ENCODE assay signal across 29 cellular contexts in the genomic region with DNA sequence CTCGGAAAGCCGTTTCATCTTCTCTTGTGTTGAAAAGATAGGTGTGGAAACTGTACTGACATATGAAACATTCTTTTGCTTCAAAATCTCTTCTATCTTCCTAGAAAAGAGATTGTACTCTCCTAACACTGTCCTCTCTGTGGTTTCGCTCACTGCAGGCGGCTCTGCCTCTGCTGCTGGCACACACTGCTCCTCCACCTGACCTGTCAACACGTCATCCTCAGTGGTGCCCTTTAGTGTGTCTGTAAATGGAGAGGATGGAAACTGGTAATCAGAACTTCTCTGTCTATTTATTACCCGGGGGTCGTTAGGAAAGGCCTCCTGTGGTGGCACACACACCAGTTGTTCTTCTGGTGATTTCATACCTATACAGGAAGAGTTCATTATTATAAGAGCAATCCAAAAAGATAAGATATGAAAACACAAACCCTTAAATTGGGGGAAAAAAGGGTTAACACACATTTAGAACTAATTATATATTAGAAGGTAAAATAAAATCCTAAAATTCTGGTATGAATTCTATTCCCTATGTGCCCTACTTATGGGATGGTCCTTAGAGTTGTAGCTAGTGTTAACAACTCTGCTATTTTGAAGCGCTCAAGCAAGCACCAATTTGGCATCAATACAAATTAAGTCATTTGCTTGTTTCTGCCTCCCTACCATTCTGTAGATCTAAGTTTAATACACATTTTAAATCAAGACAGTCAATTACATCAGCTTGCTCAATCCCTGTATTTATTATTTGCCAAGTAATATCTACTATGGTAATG. TPM values are rescaled to one million over a fixed set of nuclear protein-coding genes. Genes with fewer than 3 reads are reported as not detected.
DNase-seq lines count a peak whose midpoint lies in the region; ATAC-seq, FAIRE-seq and TF ChIP-seq lines count a peak whose summit lies in the region.
"Had no signal": no experiment of that assay in that cellular context is flagged by ENCODE, and none has a peak within 500 bp of the region (broad histone marks: within the 10 kb centered on the region; RNA-seq: fewer than 3 reads in every experiment).

No MANE protein-coding gene starts in this region.

- H3K4me3 Mint-ChIP-seq in activated naive CD4-positive, alpha-beta T cell treated with anti-CD3 and anti-CD28 coated beads, Interleukin-2, amount 50 U/mL, for 24 hours: no peak overlapping the region
- no peak overlapping the region for H3K4me3 Mint-ChIP-seq in stimulated activated effector memory CD8-positive, alpha-beta T cell treated with anti-CD3 and anti-CD28 coated beads, Interleukin-12 subunit alpha, Interleukin-12 subunit beta, amount 100 ng/mL, for 72 hours
- H3K4me3 Mint-ChIP-seq: activated naive CD8-positive, alpha-beta T cell treated with anti-CD3 and anti-CD28 coated beads, Interleukin-2, amount 10 ng/mL, durations not matched to agents 7 days and 5 days; activated T-helper 17 cell treated with anti-CD3 and anti-CD28 coated beads, Interleukin-2, amount 50 U/mL, for 72 hours; neural progenitor cell had no signal

- no peak for TF ChIP-seq CTCF in GM12878 (IDR thresholded peaks at IDR 0.05 in 2 of 3, conservative IDR thresholded peaks at IDR 0.05 in 1 of 3; ENCODE audit: control insufficient read depth in 2 of 3, extremely low read depth in 1 of 3, insufficient read depth in 1 of 3, low read depth in 3 of 3, low read length in 3 of 3)

- no peaks in the 10 kb centered on the region for H3K4me1 ChIP-seq in GM12878 (ENCODE audit: control insufficient read depth, insufficient read depth, low read length)
- H3K4me1 ChIP-seq: HAP-1, neural progenitor cell, parathyroid adenoma, testis had no signal

- peak overlapping the region; percentile 41 for H3K27ac Mint-ChIP-seq in activated naive CD4-positive, alpha-beta T cell treated with anti-CD3 and anti-CD28 coated beads, Interleukin-2, amount 50 U/mL, for 24 hours
- H3K27ac Mint-ChIP-seq in stimulated activated effector memory CD8-positive, alpha-beta T cell treated with anti-CD3 and anti-CD28 coated beads, Interleukin-12 subunit alpha, Interleukin-12 subunit beta, amount 100 ng/mL, for 72 hours: peak overlapping the region; percentile 38
- H3K27ac Mint-ChIP-seq: activated naive CD8-positive, alpha-beta T cell treated with anti-CD3 and anti-CD28 coated beads, Interleukin-2, amount 10 ng/mL, durations not matched to agents 7 days and 5 days; activated T-helper 17 cell treated with anti-CD3 and anti-CD28 coated beads, Interleukin-2, amount 50 U/mL, for 72 hours; neural progenitor cell had no signal

- 98% methylated on average over 8 of the region's 8 CpGs for WGBS in GM12878 (ENCODE audit: insufficient coverage, insufficient replicate concordance, low lambda C conversion rate, missing lambda C conversion rate)

- no peak overlapping the region for H3K9ac ChIP-seq in GM12878 (ENCODE audit: control insufficient read depth, insufficient read depth, low read length)
- H3K9ac ChIP-seq: neural progenitor cell, parathyroid adenoma had no signal

- peak; percentile 13 for FAIRE-seq in GM12878 (lab: Jason Lieb, UNC)
- FAIRE-seq: A549, endothelial cell of umbilical vein, keratinocyte had no signal

- no peak overlapping the region for H2AFZ ChIP-seq in GM12878 (ENCODE audit: control insufficient read depth, low read depth, low read length)
- H2AFZ ChIP-seq: neural progenitor cell, parathyroid adenoma had no signal

- TF ChIP-seq RAD21 in GM12878 (IDR thresholded peaks at IDR 0.05; ENCODE audit: insufficient read depth, low read depth, low read length): no peak

- SMC1A ChIA-PET in GM12878 (lab: Charles Lee; ENCODE audit: uncharacterized antibody, unreplicated experiment): no interaction called here

- no peaks in the 10 kb centered on the region for H3K27me3 ChIP-seq in GM12878 (replicated peaks in 1 of 2; ENCODE audit: control insufficient read depth in 2 of 2, insufficient read depth in 2 of 2, low read length in 1 of 2)
- H3K27me3 ChIP-seq: neural progenitor cell, testis had no signal

- H4K20me1 ChIP-seq in GM12878 (ENCODE audit: control insufficient read depth, insufficient read depth): no peaks in the 10 kb centered on the region

- CTCF ChIA-PET in GM12878 (lab: Yijun Ruan, JAX): interaction anchor here (1.0 kb wide), 1 partner anchor 28 kb away, joined by 3 read pairs; no protein-coding TSS in a partner anchor

- intact Hi-C loops in GM12878 (cut with micrococcal nuclease; ENCODE audit: unreplicated experiment) (no loop called here), left ventricle myocardium superior (cut with micrococcal nuclease) (no loop called here)

- H3K4me1 Mint-ChIP-seq in activated naive CD4-positive, alpha-beta T cell treated with anti-CD3 and anti-CD28 coated beads, Interleukin-2, amount 50 U/mL, for 24 hours: peaks cover 12% of the 10 kb centered on the region
- no peaks in the 10 kb centered on the region for H3K4me1 Mint-ChIP-seq in stimulated activated effector memory CD8-positive, alpha-beta T cell treated with anti-CD3 and anti-CD28 coated beads, Interleukin-12 subunit alpha, Interleukin-12 subunit beta, amount 100 ng/mL, for 72 hours
- H3K4me1 Mint-ChIP-seq: activated T-helper 17 cell treated with anti-CD3 and anti-CD28 coated beads, Interleukin-2, amount 50 U/mL, for 72 hours; neural progenitor cell had no signal

- no peak for DNase-seq in activated naive CD4-positive, alpha-beta T cell (lab: John Stamatoyannopoulos, UW)
- no peak for DNase-seq in GM12878 (ENCODE audit: low read depth, low spot score)
- DNase-seq in left ventricle myocardium superior: peak; percentile 65
- DNase-seq in stimulated activated effector memory CD8-positive, alpha-beta T cell treated with anti-CD3 and anti-CD28 coated beads, Interleukin-12 subunit alpha, Interleukin-12 subunit beta, amount 100 ng/mL, for 72 hours (ENCODE audit: low spot score in 2 of 2): no peak
- DNase-seq in GF-D8 (lab: John Stamatoyannopoulos, UW): no peak
- DNase-seq in NCI-H2107 (lab: John Stamatoyannopoulos, UW): no peak
- DNase-seq in NAMALWA (ENCODE audit: low spot score): no peak
- DNase-seq: activated CD8-positive, alpha-beta memory T cell treated with anti-CD3 and anti-CD28 coated beads, Interleukin-2, amount 50 U/mL, for 4 hours; activated naive CD8-positive, alpha-beta T cell treated with anti-CD3 and anti-CD28 coated beads, Interleukin-2, amount 10 ng/mL, durations not matched to agents 7 days and 5 days; AML-193; GDM1; lower lobe of right lung; NCI-H1105; NCI-H1930; NCI-H524 treated with DMSO at 0.1 percent for 48 hours; stimulated activated CD4-positive, alpha-beta T cell treated with anti-CD3 and anti-CD28 coated beads, Interleukin-4, amount 100 ng/mL, for 4 hours; stimulated activated naive CD4-positive, alpha-beta T cell treated with Interleukin-2 at 50 U/mL for 16 hours; SW 1271; testis had no signal

- TF ChIP-seq POLR2A in GM12878 (IDR thresholded peaks at IDR 0.05; ENCODE audit: low read depth, low read length): no peak

- POLR2A ChIA-PET in GM12878 (lab: Charles Lee): no interaction called here

- no peak overlapping the region for H3K27ac ChIP-seq in GM12878 (ENCODE audit: control insufficient read depth, insufficient read depth)
- H3K27ac ChIP-seq: A549, lower lobe of right lung, neural progenitor cell, parathyroid adenoma, testis had no signal

- no TSS peak for BruUV-seq in GM12878 (replicated peaks; lab: Mats Ljungman, UMichigan)

- in situ Hi-C loops in GM12878 (cut with MboI): no loop called here

- H3K9me3 Mint-ChIP-seq in activated naive CD4-positive, alpha-beta T cell treated with anti-CD3 and anti-CD28 coated beads, Interleukin-2, amount 50 U/mL, for 24 hours: no peaks in the 10 kb centered on the region
- no peaks in the 10 kb centered on the region for H3K9me3 Mint-ChIP-seq in stimulated activated effector memory CD8-positive, alpha-beta T cell treated with anti-CD3 and anti-CD28 coated beads, Interleukin-12 subunit alpha, Interleukin-12 subunit beta, amount 100 ng/mL, for 72 hours
- H3K9me3 Mint-ChIP-seq: activated naive CD8-positive, alpha-beta T cell treated with anti-CD3 and anti-CD28 coated beads, Interleukin-2, amount 10 ng/mL, durations not matched to agents 7 days and 5 days; activated T-helper 17 cell treated with anti-CD3 and anti-CD28 coated beads, Interleukin-2, amount 50 U/mL, for 72 hours; neural progenitor cell had no signal

- H3K4me3 ChIP-seq in GM12878: no peak overlapping the region
- H3K4me3 ChIP-seq: A549, HAP-1, lower lobe of right lung, neural progenitor cell, testis had no signal

- ATAC-seq in GM12878 (no peak), left ventricle myocardium superior (peak; percentile 97)
- ATAC-seq in stimulated activated effector memory CD8-positive, alpha-beta T cell treated with anti-CD3 and anti-CD28 coated beads, Interleukin-12 subunit alpha, Interleukin-12 subunit beta, amount 100 ng/mL, for 72 hours: no peak
- ATAC-seq: A549; activated T-helper 17 cell treated with anti-CD3 and anti-CD28 coated beads, Interleukin-2, amount 50 U/mL, for 72 hours; lower lobe of right lung; Panc1; sciatic nerve had no signal

- RAD21 ChIA-PET in GM12878 (lab: Charles Lee; ENCODE audit: unreplicated experiment): no interaction called here

- H3K36me3 ChIP-seq in GM12878 (ENCODE audit: control insufficient read depth in 2 of 2, insufficient read depth in 2 of 2, low read length in 1 of 2): peaks cover 1 to 22% of the 10 kb centered on the region in 2 experiments; a peak in 3 of 4 replicates

- H3K79me2 ChIP-seq in GM12878 (ENCODE audit: control insufficient read depth, insufficient read depth, low read length): no peaks in the 10 kb centered on the region
- H3K79me2 ChIP-seq: parathyroid adenoma had no signal

- H3K27me3 Mint-ChIP-seq in activated naive CD4-positive, alpha-beta T cell treated with anti-CD3 and anti-CD28 coated beads, Interleukin-2, amount 50 U/mL, for 24 hours: no peaks in the 10 kb centered on the region
- H3K27me3 Mint-ChIP-seq: activated naive CD8-positive, alpha-beta T cell treated with anti-CD3 and anti-CD28 coated beads, Interleukin-2, amount 10 ng/mL, durations not matched to agents 7 days and 5 days; activated T-helper 17 cell treated with anti-CD3 and anti-CD28 coated beads, Interleukin-2, amount 50 U/mL, for 72 hours had no signal

- no peak overlapping the region for H3K4me2 ChIP-seq in GM12878 (ENCODE audit: control insufficient read depth, insufficient read depth)
- H3K4me2 ChIP-seq: A549, neural progenitor cell had no signal

- H3K36me3 Mint-ChIP-seq in activated naive CD4-positive, alpha-beta T cell treated with anti-CD3 and anti-CD28 coated beads, Interleukin-2, amount 50 U/mL, for 24 hours: peaks cover 18% of the 10 kb centered on the region
- H3K36me3 Mint-ChIP-seq in stimulated activated effector memory CD8-positive, alpha-beta T cell treated with anti-CD3 and anti-CD28 coated beads, Interleukin-12 subunit alpha, Interleukin-12 subunit beta, amount 100 ng/mL, for 72 hours: peaks cover 100% of the 10 kb centered on the region

- H3K9me3 ChIP-seq in GM12878 (replicated peaks; ENCODE audit: control insufficient read depth, insufficient read depth, low read length): no peaks in the 10 kb centered on the region
- H3K9me3 ChIP-seq: A549, HAP-1, lower lobe of right lung, testis had no signal

- no peak for TF ChIP-seq EP300 in GM12878 (IDR thresholded peaks at IDR 0.05; ENCODE audit: borderline replicate concordance in 1 of 2, control insufficient read depth in 1 of 2, low read depth in 2 of 2, low read length in 2 of 2)

RNA-seq across cellular contexts. Expression of a gene that starts 49.3 kb away (rescaled TPM):
- 120 and 130 TPM in 2 replicates for total RNA-seq in GM12878 (2013; cell fraction: nucleolus; rRNA removed)
- 59.2 and 66.6 TPM in 2 replicates for total RNA-seq in GM12878 (2014; rRNA removed)
- total RNA-seq in GM12878 (2014; rRNA removed; fragmentation: Illumina TruSeq; extraction: Trizol): 95.1 and 106 TPM in 2 replicates
- total RNA-seq in GM12878 (2021): 53.7 and 54.5 TPM in 2 replicates
- 38.7 TPM for polyA plus RNA-seq in GM12878 (2011; ENCODE audit: low read depth)
- 70.3 and 123 TPM in 2 replicates for polyA plus RNA-seq in GM12878 (2011; rRNA removed)
- 24.3 and 26.6 TPM in 2 replicates for polyA plus RNA-seq in GM12878 (2011; cell fraction: cytosol; rRNA removed)
- polyA plus RNA-seq in GM12878 (2011; cell fraction: nucleus; rRNA removed): 37.5 and 38.6 TPM in 2 replicates
- polyA plus RNA-seq in GM12878 (2012): 34.3 and 47.3 TPM in 2 replicates
- 78.2 and 109 TPM in 2 replicates for polyA plus RNA-seq in GM12878 (2014; fragmentation: Illumina TruSeq; extraction: Trizol)
- polyA plus RNA-seq in GM12878 (2014; fragmentation: Nextera tagmentation; extraction: Ambion mirVana): 10 to 100 TPM; 29.6 to 30.5 TPM
- 36.0 and 51.5 TPM in 2 replicates for polyA plus RNA-seq in GM12878 (2014; rRNA removed)
- polyA plus RNA-seq in GM12878 (2016; fragmentation: Nextera tagmentation; extraction: Ambion mirVana): 10 to 100 TPM; 32.9 to 33.0 TPM
- polyA minus RNA-seq in GM12878 (2011; rRNA and poly(A)+ RNA removed): 67.7 and 78.0 TPM in 2 replicates
- polyA minus RNA-seq in GM12878 (2011; cell fraction: cytosol; rRNA and poly(A)+ RNA removed): 32.5 and 35.0 TPM in 2 replicates
- 25.5 and 43.7 TPM in 2 replicates for polyA minus RNA-seq in GM12878 (2011; cell fraction: nucleus; rRNA and poly(A)+ RNA removed)
- total RNA-seq in left ventricle myocardium superior: 23.2 TPM
